In genomic region chr2:152176113-152176714, GRCh38 we compare ENCODE assay signal across 1 cellular context.
TF ChIP-seq lines count a peak whose summit lies in the region.

No MANE protein-coding gene starts in this region.

TF ChIP-seq in HepG2, 621 proteins besides CTCF, POLR2A, EP300 and RAD21 (continued from another document and continues in another):
- TF ChIP-seq ZNF407 (CRISPR knock-in tag; IDR thresholded peaks at IDR 0.05; ENCODE audit: not compliant biosample characterization) (no peak), ZNF335 (CRISPR knock-in tag; IDR thresholded peaks at IDR 0.05) (no peak; the same call in 1 of the 2 replicates), SPEN (CRISPR knock-in tag; IDR thresholded peaks at IDR 0.05; ENCODE audit: low read depth) (no peak), ZNF44 (CRISPR knock-in tag; IDR thresholded peaks at IDR 0.05) (no peak; the same call in 1 of the 2 replicates), MED8 (CRISPR knock-in tag; IDR thresholded peaks at IDR 0.05; ENCODE audit: insufficient replicate concordance) (peak; percentile 5), THAP9 (CRISPR knock-in tag; IDR thresholded peaks at IDR 0.05; ENCODE audit: borderline replicate concordance) (no peak), FOSL2 (CRISPR knock-in tag; IDR thresholded peaks at IDR 0.05) (no peak), ATF2 (CRISPR knock-in tag; IDR thresholded peaks at IDR 0.05) (no peak), ZNF580 (CRISPR knock-in tag; IDR thresholded peaks at IDR 0.05; ENCODE audit: borderline replicate concordance, low read depth) (no peak), KLF16 (CRISPR knock-in tag; IDR thresholded peaks at IDR 0.05) (no peak), CHCHD3 (CRISPR knock-in tag; IDR thresholded peaks at IDR 0.05) (no peak), ZNF331 (CRISPR knock-in tag; IDR thresholded peaks at IDR 0.05) (no peak), PTBP1 (IDR thresholded peaks at IDR 0.05; ENCODE audit: low read depth, low read length, poor library complexity, severe bottlenecking) (no peak), ZNF572 (CRISPR knock-in tag; IDR thresholded peaks at IDR 0.05) (peak; percentile 85; the same call in 1 of the 2 replicates), NR2F6 (IDR thresholded peaks at IDR 0.05) (no peak), NR2F6 (CRISPR knock-in tag; IDR thresholded peaks at IDR 0.05) (no peak), ZNF891 (CRISPR knock-in tag; IDR thresholded peaks at IDR 0.05) (peak; percentile 75; the same call in 1 of the 2 replicates), ZNF160 (CRISPR knock-in tag; IDR thresholded peaks at IDR 0.05) (0 out of 2 replicates have a peak, but pooled peaks have one; percentile 2), KAT2B (IDR thresholded peaks at IDR 0.05; ENCODE audit: borderline replicate concordance, low read depth, low read length) (no peak), ZNF414 (CRISPR knock-in tag; IDR thresholded peaks at IDR 0.05) (no peak), ZKSCAN8 (CRISPR knock-in tag; IDR thresholded peaks at IDR 0.05; ENCODE audit: borderline replicate concordance) (no peak), POLR2AphosphoS2 (IDR thresholded peaks at IDR 0.05; ENCODE audit: low read depth, low read length) (no peak), ARID4A (CRISPR knock-in tag; IDR thresholded peaks at IDR 0.05; ENCODE audit: borderline replicate concordance) (peak; percentile 79; the same call in 1 of the 2 replicates), FOXP1 (IDR thresholded peaks at IDR 0.05) (no peak), FOXP1 (CRISPR knock-in tag; IDR thresholded peaks at IDR 0.05) (no peak), ZNF510 (CRISPR knock-in tag; IDR thresholded peaks at IDR 0.05; ENCODE audit: low read depth) (0 out of 2 replicates have a peak, but pooled peaks have one; percentile 1), ZNF333 (CRISPR knock-in tag; IDR thresholded peaks at IDR 0.05; ENCODE audit: borderline replicate concordance) (no peak; the same call in 1 of the 2 replicates), ZBTB14 (CRISPR knock-in tag; IDR thresholded peaks at IDR 0.05) (no peak), GRHL1 (CRISPR knock-in tag; conservative IDR thresholded peaks at IDR 0.05) (no peak), ZKSCAN5 (CRISPR knock-in tag; IDR thresholded peaks at IDR 0.05) (no peak), GABPB1 (CRISPR knock-in tag; IDR thresholded peaks at IDR 0.05) (no peak), ZNF280B (CRISPR knock-in tag; IDR thresholded peaks at IDR 0.05; ENCODE audit: borderline replicate concordance) (peak; percentile 32; the same call in 1 of the 2 replicates)
